In genomic region chr16:11142951-11143740, GRCh38 we compare ENCODE assay signal across 21 cellular contexts.
DNase-seq lines count a peak whose midpoint lies in the region; ATAC-seq and TF ChIP-seq lines count a peak whose summit lies in the region.
"Had no signal": no experiment of that assay in that cellular context is flagged by ENCODE, and none has a peak within 500 bp of the region (broad histone marks: within the 10 kb centered on the region; RNA-seq: fewer than 3 reads in every experiment).

No MANE protein-coding gene starts in this region.

- POLR2A ChIA-PET in activated CD8-positive, alpha-beta T cell treated with anti-CD3 and anti-CD28 coated beads, Interleukin-2, amount 10 ng/mL, durations not matched to agents 7 days and 5 days (lab: Charles Lee), result interaction anchor here (0.9 to 1.4 kb wide), 4 partner anchors 10 to 112 kb away, joined by 3 read pairs; no protein-coding TSS in a partner anchor
- POLR2A ChIA-PET in activated CD8-positive, alpha-beta T cell treated with anti-CD3 and anti-CD28 coated beads for 36 hours (lab: Charles Lee), result interaction anchor here (0.6 to 2.6 kb wide), 4 partner anchors 16 to 48 kb away, joined by 3 to 10 read pairs (median 4); no protein-coding TSS in a partner anchor

- H3K4ac ChIP-seq in mesendoderm (ENCODE audit: low read depth, low read length), result no peak overlapping the region

- H4K5ac ChIP-seq in mesendoderm (ENCODE audit: low read length), result no peak overlapping the region

- H3K4me1 Mint-ChIP-seq in activated CD8-positive, alpha-beta T cell treated with anti-CD3 and anti-CD28 coated beads, Interleukin-2, amount 10 ng/mL, durations not matched to agents 7 days and 5 days (ENCODE audit: low read depth), result peaks cover 65% of the 10 kb centered on the region
- peaks cover 33% of the 10 kb centered on the region for H3K4me1 Mint-ChIP-seq in activated CD8-positive, alpha-beta T cell treated with anti-CD3 and anti-CD28 coated beads for 36 hours (ENCODE audit: low read depth)

- H3K4me1 ChIP-seq in mesendoderm (ENCODE audit: control insufficient read depth, low read depth, low read length), result peaks cover 19% of the 10 kb centered on the region

- H3K27ac ChIP-seq in mesendoderm (ENCODE audit: low read depth, low read length), result no peak overlapping the region
- H3K27ac ChIP-seq: C4-2B, KMS-11, SJSA1, thoracic aorta had no signal

- TF ChIP-seq CTCF in activated CD8-positive, alpha-beta T cell treated with anti-CD3 and anti-CD28 coated beads for 36 hours (IDR thresholded peaks at IDR 0.05), result no peak

- CTCF ChIA-PET in activated CD8-positive, alpha-beta T cell treated with anti-CD3 and anti-CD28 coated beads, Interleukin-2, amount 10 ng/mL, durations not matched to agents 7 days and 5 days (lab: Charles Lee), result interaction anchor here (0.9 to 1.7 kb wide), 4 partner anchors 9 to 113 kb away, joined by 3 to 10 read pairs (median 3); partner anchors contain the start of gene SOCS1
- CTCF ChIA-PET in activated CD8-positive, alpha-beta T cell treated with anti-CD3 and anti-CD28 coated beads for 36 hours (lab: Charles Lee), result interaction anchor here (0.8 to 2.4 kb wide), 3 partner anchors 9 to 15 kb away, joined by 3 to 10 read pairs (median 7); no protein-coding TSS in a partner anchor

- H2AK5ac ChIP-seq in mesendoderm (ENCODE audit: low read length), result no peak overlapping the region

- no peak overlapping the region for H3K4me2 ChIP-seq in mesendoderm (ENCODE audit: low read length)
- H3K4me2 ChIP-seq: KMS-11 had no signal

- H2BK5ac ChIP-seq in mesendoderm (ENCODE audit: low read length), result no peak overlapping the region

- H3K23ac ChIP-seq in mesendoderm (ENCODE audit: low read length), result no peak overlapping the region

- H3K56ac ChIP-seq in mesendoderm (ENCODE audit: low read length), result no peak overlapping the region

- no peak overlapping the region for H3K4me3 ChIP-seq in mesendoderm (ENCODE audit: low read length)
- H3K4me3 ChIP-seq: SJSA1, thoracic aorta had no signal

- no peaks in the 10 kb centered on the region for H3K27me3 ChIP-seq in mesendoderm (ENCODE audit: insufficient read depth, low read length, poor library complexity)
- H3K27me3 ChIP-seq: SJSA1 had no signal

- no peak for DNase-seq in activated CD8-positive, alpha-beta T cell treated with anti-CD3 and anti-CD28 coated beads, Interleukin-2, amount 10 ng/mL, durations not matched to agents 7 days and 5 days
- DNase-seq in activated CD8-positive, alpha-beta T cell treated with anti-CD3 and anti-CD28 coated beads for 36 hours, result no peak
- peak; percentile 57 for DNase-seq in NCI-H146 (lab: John Stamatoyannopoulos, UW)
- DNase-seq in NCI-H524 treated with DMSO at 0.1 percent for 48 hours (lab: John Stamatoyannopoulos, UW), result peak; percentile 70
- peak; percentile 29 for DNase-seq in mesendoderm
- DNase-seq in SKM-1 treated with dmso at 0.1 percent for 144 hours (lab: John Stamatoyannopoulos, UW; ENCODE audit: unreplicated experiment), result no peak
- DNase-seq in NOMO-1 (lab: John Stamatoyannopoulos, UW; ENCODE audit: unreplicated experiment in 2 of 2), result no peak
- DNase-seq: activated naive CD4-positive, alpha-beta T cell treated with anti-CD3 and anti-CD28 coated beads, Interleukin-2, amount 10 ng/mL, durations not matched to agents 7 days and 5 days; activated T-cell treated with anti-CD3 and anti-CD28 coated beads, Interleukin-2, amount 50 U/mL, for 48 hours; anterior cingulate cortex; effector CD4-positive, alpha-beta T cell; naive B cell; NCI-H1930; NCI-H510A had no signal

- H3K79me2 ChIP-seq in mesendoderm (ENCODE audit: control insufficient read depth, insufficient read depth, low read length), result no peaks in the 10 kb centered on the region

- no peak overlapping the region for H3K9ac ChIP-seq in mesendoderm (ENCODE audit: low read length)
- H3K9ac ChIP-seq: KMS-11 had no signal

- H3K36me3 ChIP-seq in mesendoderm (ENCODE audit: control insufficient read depth, insufficient read depth, low read length), result no peaks in the 10 kb centered on the region
- H3K36me3 ChIP-seq: SJSA1, thoracic aorta had no signal

- H3K9me3 Mint-ChIP-seq in activated CD8-positive, alpha-beta T cell treated with anti-CD3 and anti-CD28 coated beads, Interleukin-2, amount 10 ng/mL, durations not matched to agents 7 days and 5 days (ENCODE audit: insufficient read depth), result no peaks in the 10 kb centered on the region
- no peaks in the 10 kb centered on the region for H3K9me3 Mint-ChIP-seq in activated CD8-positive, alpha-beta T cell treated with anti-CD3 and anti-CD28 coated beads for 36 hours
- H3K9me3 Mint-ChIP-seq: activated naive CD4-positive, alpha-beta T cell treated with anti-CD3 and anti-CD28 coated beads, Interleukin-2, amount 10 ng/mL, durations not matched to agents 7 days and 5 days; mesothelial cell of epicardium; naive B cell; stimulated activated naive CD8-positive, alpha-beta T cell treated with anti-CD3 and anti-CD28 coated beads, Interleukin-15, Interleukin-2, amounts not matched to agents 100 ng/mL and 50 ng/mL, for 24 hours had no signal

- H3K79me1 ChIP-seq in mesendoderm (ENCODE audit: low read length), result no peaks in the 10 kb centered on the region

- H3K4me3 Mint-ChIP-seq in activated CD8-positive, alpha-beta T cell treated with anti-CD3 and anti-CD28 coated beads, Interleukin-2, amount 10 ng/mL, durations not matched to agents 7 days and 5 days, result no peak overlapping the region
- no peak overlapping the region for H3K4me3 Mint-ChIP-seq in activated CD8-positive, alpha-beta T cell treated with anti-CD3 and anti-CD28 coated beads for 36 hours
- H3K4me3 Mint-ChIP-seq: activated naive CD4-positive, alpha-beta T cell treated with anti-CD3 and anti-CD28 coated beads, Interleukin-2, amount 10 ng/mL, durations not matched to agents 7 days and 5 days; mesothelial cell of epicardium; stimulated activated naive CD8-positive, alpha-beta T cell treated with anti-CD3 and anti-CD28 coated beads, Interleukin-15, Interleukin-2, amounts not matched to agents 100 ng/mL and 50 ng/mL, for 24 hours had no signal

- WGBS in mesendoderm (ENCODE audit: extremely low coverage, insufficient coverage, low lambda C conversion rate), result no CpG with 5 or more reads among the region's 12 CpGs

- H3K18ac ChIP-seq in mesendoderm (ENCODE audit: low read length), result no peak overlapping the region

- H4K8ac ChIP-seq in mesendoderm (ENCODE audit: low read depth, low read length), result no peak overlapping the region

- intact Hi-C loops in activated CD8-positive, alpha-beta T cell treated with anti-CD3 and anti-CD28 coated beads for 36 hours (cut with micrococcal nuclease), result no loop called here

- H2BK120ac ChIP-seq in mesendoderm (ENCODE audit: low read depth, low read length), result no peak overlapping the region

- no peak overlapping the region for H2BK15ac ChIP-seq in mesendoderm (replicated peaks; ENCODE audit: low read depth)

- peaks cover 22% of the 10 kb centered on the region for H3K36me3 Mint-ChIP-seq in activated CD8-positive, alpha-beta T cell treated with anti-CD3 and anti-CD28 coated beads, Interleukin-2, amount 10 ng/mL, durations not matched to agents 7 days and 5 days (ENCODE audit: low read depth)
- peaks cover 2% of the 10 kb centered on the region for H3K36me3 Mint-ChIP-seq in activated CD8-positive, alpha-beta T cell treated with anti-CD3 and anti-CD28 coated beads for 36 hours (ENCODE audit: low read depth)
- H3K36me3 Mint-ChIP-seq: mesothelial cell of epicardium, naive B cell had no signal

- ATAC-seq in activated CD8-positive, alpha-beta T cell treated with anti-CD3 and anti-CD28 coated beads, Interleukin-2, amount 10 ng/mL, durations not matched to agents 7 days and 5 days, result no peak
- ATAC-seq in activated CD8-positive, alpha-beta T cell treated with anti-CD3 and anti-CD28 coated beads for 36 hours, result no peak
- ATAC-seq in GM21576 (IDR thresholded peaks at IDR 0.05; ENCODE audit: unreplicated experiment), result no peak

- H3K27me3 Mint-ChIP-seq in activated CD8-positive, alpha-beta T cell treated with anti-CD3 and anti-CD28 coated beads, Interleukin-2, amount 10 ng/mL, durations not matched to agents 7 days and 5 days (ENCODE audit: low read depth), result no peaks in the 10 kb centered on the region
- H3K27me3 Mint-ChIP-seq in activated CD8-positive, alpha-beta T cell treated with anti-CD3 and anti-CD28 coated beads for 36 hours, result no peaks in the 10 kb centered on the region
- H3K27me3 Mint-ChIP-seq: activated naive CD4-positive, alpha-beta T cell treated with anti-CD3 and anti-CD28 coated beads, Interleukin-2, amount 10 ng/mL, durations not matched to agents 7 days and 5 days; naive B cell; stimulated activated naive CD8-positive, alpha-beta T cell treated with anti-CD3 and anti-CD28 coated beads, Interleukin-15, Interleukin-2, amounts not matched to agents 100 ng/mL and 50 ng/mL, for 24 hours had no signal

- peak overlapping the region; percentile 36 for H3K27ac Mint-ChIP-seq in activated CD8-positive, alpha-beta T cell treated with anti-CD3 and anti-CD28 coated beads, Interleukin-2, amount 10 ng/mL, durations not matched to agents 7 days and 5 days
- no peak overlapping the region for H3K27ac Mint-ChIP-seq in activated CD8-positive, alpha-beta T cell treated with anti-CD3 and anti-CD28 coated beads for 36 hours
- H3K27ac Mint-ChIP-seq: mesothelial cell of epicardium had no signal

Comparison
In these comparisons a context has a peak if more than half of its experiments do, and no peak if none do; other contexts are left out.
1. DNase-seq: peak in NCI-H146 (single experiment), NCI-H524 treated with DMSO at 0.1 percent for 48 hours (single experiment) and mesendoderm (single experiment); none in activated CD8-positive, alpha-beta T cell treated with anti-CD3 and anti-CD28 coated beads, Interleukin-2, amount 10 ng/mL, durations not matched to agents 7 days and 5 days (single experiment), activated CD8-positive, alpha-beta T cell treated with anti-CD3 and anti-CD28 coated beads for 36 hours (single experiment), SKM-1 treated with dmso at 0.1 percent for 144 hours (single experiment) and NOMO-1 (0 of 2).